21 cellular contexts compared by ENCODE assay signal in genomic region chr11:57481315-57481714, GRCh38. TPM values are rescaled to one million over a fixed set of nuclear protein-coding genes. Genes with fewer than 3 reads are reported as not detected.
DNase-seq lines count a peak whose midpoint lies in the region; ATAC-seq and TF ChIP-seq lines count a peak whose summit lies in the region.
"Had no signal": no experiment of that assay in that cellular context is flagged by ENCODE, and none has a peak within 500 bp of the region (broad histone marks: within the 10 kb centered on the region; RNA-seq: fewer than 3 reads in every experiment).

No MANE protein-coding gene starts in this region.

- H3K9me3 Mint-ChIP-seq in T-helper 1 cell treated with Interleukin-12 subunit alpha and Interleukin-12 subunit beta and Interleukin-4 antibody, amounts not matched to agents 30 μg/mL and 1 μg/mL, for 36 hours: no peaks in the 10 kb centered on the region
- H3K9me3 Mint-ChIP-seq in WTC11 (no peaks in the 10 kb centered on the region), mesothelial cell of epicardium (no peaks in the 10 kb centered on the region)
- H3K9me3 Mint-ChIP-seq in stimulated activated naive B cell treated with anti-CD40 and anti-IgM and Interleukin-4, amounts not matched to agents 10 μg/mL and 1 μg/mL and 100 μg/mL, for 72 hours: no peaks in the 10 kb centered on the region

- peaks cover 5% of the 10 kb centered on the region for H3K36me3 Mint-ChIP-seq in T-helper 1 cell treated with Interleukin-12 subunit alpha and Interleukin-12 subunit beta and Interleukin-4 antibody, amounts not matched to agents 30 μg/mL and 1 μg/mL, for 36 hours (ENCODE audit: low read depth)
- H3K36me3 Mint-ChIP-seq in WTC11 (peaks cover 9% of the 10 kb centered on the region; the same call in 1 of the 2 replicates), mesothelial cell of epicardium (no peaks in the 10 kb centered on the region)
- peaks cover 2 to 3% of the 10 kb centered on the region in 2 donors for H3K36me3 Mint-ChIP-seq in stimulated activated naive B cell treated with anti-CD40 and anti-IgM and Interleukin-4, amounts not matched to agents 10 μg/mL and 1 μg/mL and 100 μg/mL, for 72 hours

- TF ChIP-seq CTCF in WTC11 (IDR thresholded peaks at IDR 0.05) (no peak), mesothelial cell of epicardium (IDR thresholded peaks at IDR 0.05; ENCODE audit: unreplicated experiment) (no peak), prostate gland (IDR thresholded peaks at IDR 0.05) (no peak)

- H3K36me3 ChIP-seq in prostate gland: no peaks in the 10 kb centered on the region

- H3K27ac ChIP-seq in prostate gland: no peak overlapping the region
- H3K27ac ChIP-seq: GM23248, KMS-11 had no signal

- CTCF ChIA-PET in WTC11 (lab: Charles Lee): interaction anchor here (1.4 to 9.7 kb wide), 6 partner anchors 12 to 136 kb away, joined by 4 to 260 read pairs (median 32); partner anchors contain the start of gene RTN4RL2

- H3K9me3 ChIP-seq in prostate gland: no peaks in the 10 kb centered on the region
- H3K9me3 ChIP-seq: HAP-1 had no signal

- WGBS in prostate gland: 57% methylated on average over 2 of the region's 2 CpGs

- no peak overlapping the region for H3K4me3 ChIP-seq in prostate gland
- H3K4me3 ChIP-seq: GM23248, HAP-1 had no signal

- peak overlapping the region; percentile 37 for H3K4me3 Mint-ChIP-seq in T-helper 1 cell treated with Interleukin-12 subunit alpha and Interleukin-12 subunit beta and Interleukin-4 antibody, amounts not matched to agents 30 μg/mL and 1 μg/mL, for 36 hours
- H3K4me3 Mint-ChIP-seq in WTC11 (peak overlapping the region; percentile 72), mesothelial cell of epicardium (peak overlapping the region; percentile 53)
- H3K4me3 Mint-ChIP-seq in stimulated activated naive B cell treated with anti-CD40 and anti-IgM and Interleukin-4, amounts not matched to agents 10 μg/mL and 1 μg/mL and 100 μg/mL, for 72 hours: no peak overlapping the region

- ATAC-seq in WTC11 (no peak), sciatic nerve (no peak)
- no peak for ATAC-seq in stimulated activated naive B cell treated with anti-CD40 and anti-IgM and Interleukin-4, amounts not matched to agents 10 μg/mL and 1 μg/mL and 100 μg/mL, for 72 hours (replicated peaks)

- peaks cover 7% of the 10 kb centered on the region for H3K4me1 ChIP-seq in prostate gland (replicated peaks)
- H3K4me1 ChIP-seq: HAP-1 had no signal

- peaks cover 9% of the 10 kb centered on the region for H3K4me1 Mint-ChIP-seq in T-helper 1 cell treated with Interleukin-12 subunit alpha and Interleukin-12 subunit beta and Interleukin-4 antibody, amounts not matched to agents 30 μg/mL and 1 μg/mL, for 36 hours (ENCODE audit: low read depth)
- peaks cover 51% of the 10 kb centered on the region for H3K4me1 Mint-ChIP-seq in WTC11
- H3K4me1 Mint-ChIP-seq in mesothelial cell of epicardium: peaks cover 20% of the 10 kb centered on the region
- peaks cover 32 to 66% of the 10 kb centered on the region in 2 donors for H3K4me1 Mint-ChIP-seq in stimulated activated naive B cell treated with anti-CD40 and anti-IgM and Interleukin-4, amounts not matched to agents 10 μg/mL and 1 μg/mL and 100 μg/mL, for 72 hours

- H3K27me3 Mint-ChIP-seq in T-helper 1 cell treated with Interleukin-12 subunit alpha and Interleukin-12 subunit beta and Interleukin-4 antibody, amounts not matched to agents 30 μg/mL and 1 μg/mL, for 36 hours (ENCODE audit: low read depth): peaks cover 53% of the 10 kb centered on the region
- H3K27me3 Mint-ChIP-seq in WTC11 (ENCODE audit: low read depth): peaks cover 67% of the 10 kb centered on the region
- peaks cover 82% of the 10 kb centered on the region for H3K27me3 Mint-ChIP-seq in mesothelial cell of epicardium (ENCODE audit: low read depth)
- H3K27me3 Mint-ChIP-seq in stimulated activated naive B cell treated with anti-CD40 and anti-IgM and Interleukin-4, amounts not matched to agents 10 μg/mL and 1 μg/mL and 100 μg/mL, for 72 hours: peaks cover 21 to 25% of the 10 kb centered on the region in 2 donors

- no peaks in the 10 kb centered on the region for H3K27me3 ChIP-seq in prostate gland (replicated peaks; ENCODE audit: insufficient read depth)

- no peak for DNase-seq in T-helper 1 cell
- no peak for DNase-seq in WTC11 (ENCODE audit: low spot score)
- DNase-seq in mesothelial cell of epicardium (ENCODE audit: low spot score in 2 of 2, unreplicated experiment in 2 of 2): no peak
- DNase-seq in stimulated activated naive B cell treated with anti-CD40 and anti-IgM and Interleukin-4, amounts not matched to agents 10 μg/mL and 1 μg/mL and 100 μg/mL, for 72 hours: no peak
- DNase-seq in sciatic nerve (ENCODE audit: low spot score): no peak
- DNase-seq in prostate gland (ENCODE audit: low spot score): no peak
- no peak for DNase-seq in middle frontal gyrus (ENCODE audit: extremely low spot score, low spot score)
- DNase-seq: 8988T, GM23248, IMR-90, NCI-H1105, NCI-H2081, NCI-H2171 treated with DMSO at 0.1 percent for 48 hours, NCI-H524 treated with DMSO at 0.1 percent for 48 hours, Right ventricle myocardium superior had no signal

- intact Hi-C loops in sciatic nerve (cut with DNase I) (no loop called here), prostate gland (cut with DNase I) (no loop called here)

- no peak for TF ChIP-seq POLR2A in prostate gland (IDR thresholded peaks at IDR 0.05)

- no peak overlapping the region for H3K27ac Mint-ChIP-seq in T-helper 1 cell treated with Interleukin-12 subunit alpha and Interleukin-12 subunit beta and Interleukin-4 antibody, amounts not matched to agents 30 μg/mL and 1 μg/mL, for 36 hours
- no peak overlapping the region for H3K27ac Mint-ChIP-seq in WTC11
- H3K27ac Mint-ChIP-seq in mesothelial cell of epicardium: no peak overlapping the region
- H3K27ac Mint-ChIP-seq in stimulated activated naive B cell treated with anti-CD40 and anti-IgM and Interleukin-4, amounts not matched to agents 10 μg/mL and 1 μg/mL and 100 μg/mL, for 72 hours: peak overlapping the region; percentile 7

- POLR2A ChIA-PET in WTC11 (lab: Charles Lee): interaction anchor here (0.9 to 1.0 kb wide), 2 partner anchors 20 to 24 kb away, joined by 3 read pairs; no protein-coding TSS in a partner anchor

TF ChIP-seq in WTC11, 78 proteins besides CTCF, POLR2A, EP300 and RAD21 (continues in another document):
- TF ChIP-seq, protein P1, sequence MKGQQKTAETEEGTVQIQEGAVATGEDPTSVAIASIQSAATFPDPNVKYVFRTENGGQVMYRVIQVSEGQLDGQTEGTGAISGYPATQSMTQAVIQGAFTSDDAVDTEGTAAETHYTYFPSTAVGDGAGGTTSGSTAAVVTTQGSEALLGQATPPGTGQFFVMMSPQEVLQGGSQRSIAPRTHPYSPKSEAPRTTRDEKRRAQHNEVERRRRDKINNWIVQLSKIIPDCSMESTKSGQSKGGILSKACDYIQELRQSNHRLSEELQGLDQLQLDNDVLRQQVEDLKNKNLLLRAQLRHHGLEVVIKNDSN (CRISPR knock-in tag; IDR thresholded peaks at IDR 0.05): no peak
- TF ChIP-seq, protein P2, sequence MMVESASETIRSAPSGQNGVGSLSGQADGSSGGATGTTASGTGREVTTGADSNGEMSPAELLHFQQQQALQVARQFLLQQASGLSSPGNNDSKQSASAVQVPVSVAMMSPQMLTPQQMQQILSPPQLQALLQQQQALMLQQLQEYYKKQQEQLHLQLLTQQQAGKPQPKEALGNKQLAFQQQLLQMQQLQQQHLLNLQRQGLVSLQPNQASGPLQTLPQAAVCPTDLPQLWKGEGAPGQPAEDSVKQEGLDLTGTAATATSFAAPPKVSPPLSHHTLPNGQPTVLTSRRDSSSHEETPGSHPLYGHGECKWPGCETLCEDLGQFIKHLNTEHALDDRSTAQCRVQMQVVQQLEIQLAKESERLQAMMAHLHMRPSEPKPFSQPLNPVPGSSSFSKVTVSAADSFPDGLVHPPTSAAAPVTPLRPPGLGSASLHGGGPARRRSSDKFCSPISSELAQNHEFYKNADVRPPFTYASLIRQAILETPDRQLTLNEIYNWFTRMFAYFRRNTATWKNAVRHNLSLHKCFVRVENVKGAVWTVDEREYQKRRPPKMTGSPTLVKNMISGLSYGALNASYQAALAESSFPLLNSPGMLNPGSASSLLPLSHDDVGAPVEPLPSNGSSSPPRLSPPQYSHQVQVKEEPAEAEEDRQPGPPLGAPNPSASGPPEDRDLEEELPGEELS (CRISPR knock-in tag; IDR thresholded peaks at IDR 0.05): no peak
- TF ChIP-seq GTF2I (CRISPR knock-in tag; conservative IDR thresholded peaks at IDR 0.05): no peak
- no peak for TF ChIP-seq ZNF121 (CRISPR knock-in tag; IDR thresholded peaks at IDR 0.05)

RNA-seq across cellular contexts. Expression of gene RTN4RL2, which starts 21.0 kb away (rescaled TPM):
- total RNA-seq in WTC11 (2021): 13.8 to 15.5 TPM (median 14.3 TPM) in 3 replicates
- total RNA-seq in mesothelial cell of epicardium: 0.38 to 0.63 TPM (median 0.53 TPM) in 3 replicates
- 2.5 TPM for total RNA-seq in sciatic nerve
- 1 to 10 TPM in 1 of 2 donors, under 1 TPM in 1; 0.51 to 2.0 TPM for total RNA-seq in prostate gland
- total RNA-seq: IMR-90 had no signal

RNA-seq across cellular contexts. Expression of gene SLC43A1, which starts 34.2 kb away (rescaled TPM):
- total RNA-seq in WTC11 (2021) (20.5 to 27.1 TPM (median 21.5 TPM) in 3 replicates), mesothelial cell of epicardium (2.1 to 3.3 TPM (median 2.8 TPM) in 3 replicates), sciatic nerve (14.8 TPM), prostate gland (10 to 100 TPM; 18.2 to 20.9 TPM)

RNA-seq across cellular contexts. Expression of gene TIMM10, which starts 49.2 kb away (rescaled TPM):
- 63.5 to 92.8 TPM (median 68.4 TPM) in 3 replicates for total RNA-seq in WTC11 (2021)
- 41.7 to 46.3 TPM (median 44.0 TPM) in 3 replicates for total RNA-seq in mesothelial cell of epicardium
- 42.0 TPM for total RNA-seq in sciatic nerve
- total RNA-seq in prostate gland: 10 to 100 TPM; 35.2 to 44.3 TPM

RNA-seq across cellular contexts. Expression of gene SLC43A3, which starts 54.4 kb away (rescaled TPM):
- 22.6 to 25.8 TPM (median 25.3 TPM) in 3 replicates for total RNA-seq in WTC11 (2021)
- total RNA-seq in mesothelial cell of epicardium: 11.8 to 13.3 TPM (median 12.9 TPM) in 3 replicates
- total RNA-seq in sciatic nerve: 75.4 TPM
- 10 to 100 TPM; 23.3 to 39.8 TPM for total RNA-seq in prostate gland

RNA-seq across cellular contexts. Expression of gene SMTNL1, which starts 56.1 kb away (rescaled TPM):
- total RNA-seq in WTC11 (2021) (0.26 to 0.39 TPM (median 0.34 TPM) in 3 replicates), mesothelial cell of epicardium (not detected in 3 replicates), sciatic nerve (not detected), prostate gland (1 to 10 TPM in 1 of 2 donors, not detected in 1; 1.4 TPM)
- total RNA-seq: Daoy, GM23248, IMR-90, Right ventricle myocardium superior, RPMI7951, SK-MEL-5 had no signal

Comparison
In these comparisons a context has a peak if more than half of its experiments do, and no peak if none do; other contexts are left out.
1. H3K4me3 Mint-ChIP-seq: peak in T-helper 1 cell treated with Interleukin-12 subunit alpha and Interleukin-12 subunit beta and Interleukin-4 antibody, amounts not matched to agents 30 μg/mL and 1 μg/mL, for 36 hours (single experiment), WTC11 (single experiment) and mesothelial cell of epicardium (single experiment); none in stimulated activated naive B cell treated with anti-CD40 and anti-IgM and Interleukin-4, amounts not matched to agents 10 μg/mL and 1 μg/mL and 100 μg/mL, for 72 hours (0 of 2).